9 cellular contexts compared by ENCODE assay signal in genomic region chr7:16660702-16661464, GRCh38. TPM values are rescaled to one million over a fixed set of nuclear protein-coding genes. Genes with fewer than 3 reads are reported as not detected.
DNase-seq lines count a peak whose midpoint lies in the region; ATAC-seq and TF ChIP-seq lines count a peak whose summit lies in the region.
"Had no signal": no experiment of that assay in that cellular context is flagged by ENCODE, and none has a peak within 500 bp of the region (broad histone marks: within the 10 kb centered on the region; RNA-seq: fewer than 3 reads in every experiment).

No MANE protein-coding gene starts in this region.

- no peaks in the 10 kb centered on the region for H4K20me1 ChIP-seq in hepatocyte (ENCODE audit: insufficient read depth, poor library complexity, severe bottlenecking)

- H3K4me3 ChIP-seq in AG04450 (ENCODE audit: low read depth, low read length) (no peak overlapping the region), HEK293 (ENCODE audit: low read depth, low read length) (no peak overlapping the region), hepatocyte (no peak overlapping the region), mesendoderm (ENCODE audit: low read length) (no peak overlapping the region)
- H3K4me3 ChIP-seq: MG63 had no signal

- DNase-seq in AG04450 (ENCODE audit: low read depth, low spot score) (peak; percentile 36), SW 1271 (lab: John Stamatoyannopoulos, UW) (peak; percentile 22 to 87), hepatocyte (ENCODE audit: low spot score) (peak; percentile 57), mesendoderm (no peak), NCI-H2107 treated with DMSO at 0.1 percent for 48 hours (lab: John Stamatoyannopoulos, UW; ENCODE audit: unreplicated experiment) (no peak)
- DNase-seq: MG63 had no signal

- H3K9me2 ChIP-seq in hepatocyte (replicated peaks; ENCODE audit: insufficient read depth), result no peaks in the 10 kb centered on the region

- no peak overlapping the region for H4K5ac ChIP-seq in mesendoderm (ENCODE audit: low read length)

- peaks cover 2% of the 10 kb centered on the region for H3K79me1 ChIP-seq in mesendoderm (ENCODE audit: low read length)

- H3K36me3 ChIP-seq in HEK293 (ENCODE audit: control insufficient read depth in 2 of 2, insufficient read depth in 1 of 2, low read length in 2 of 2), result no peaks in the 10 kb centered on the region
- no peaks in the 10 kb centered on the region for H3K36me3 ChIP-seq in hepatocyte (replicated peaks; ENCODE audit: insufficient read depth, low read depth)
- no peaks in the 10 kb centered on the region for H3K36me3 ChIP-seq in mesendoderm (ENCODE audit: control insufficient read depth, insufficient read depth, low read length)

- ATAC-seq in HG02610 (IDR thresholded peaks at IDR 0.05; ENCODE audit: unreplicated experiment) (no peak), HG03025 (IDR thresholded peaks at IDR 0.05; ENCODE audit: low FRiP score, unreplicated experiment) (no peak)

- CTCF ChIA-PET in AG04450 (lab: Charles Lee), result no interaction called here
- CTCF ChIA-PET in HEK293 (lab: Yijun Ruan, JAX), result interaction anchor here (0.5 to 0.6 kb wide), 2 partner anchors 22 to 313 kb away, joined by 3 to 5 read pairs; no protein-coding TSS in a partner anchor

- H4K8ac ChIP-seq in mesendoderm (ENCODE audit: low read depth, low read length), result no peak overlapping the region

- H2AFZ ChIP-seq in hepatocyte, result no peak overlapping the region

- H3K4ac ChIP-seq in mesendoderm (ENCODE audit: low read depth, low read length), result no peak overlapping the region

- no peak overlapping the region for H3K23ac ChIP-seq in mesendoderm (ENCODE audit: low read length)

- no peak overlapping the region for H3K9ac ChIP-seq in mesendoderm (ENCODE audit: low read length)

- peak overlapping the region; percentile 58 for H3K4me2 ChIP-seq in hepatocyte
- no peak overlapping the region for H3K4me2 ChIP-seq in mesendoderm (ENCODE audit: low read length)

- no peak overlapping the region for H3K18ac ChIP-seq in mesendoderm (ENCODE audit: low read length)

- H2BK15ac ChIP-seq in mesendoderm (replicated peaks; ENCODE audit: low read depth), result no peak overlapping the region

- WGBS in hepatocyte (ENCODE audit: low lambda C conversion rate, missing lambda C conversion rate), result 72% methylated on average over 5 of the region's 5 CpGs
- WGBS in mesendoderm (ENCODE audit: extremely low coverage, insufficient coverage, low lambda C conversion rate), result no CpG with 5 or more reads among the region's 5 CpGs

- H2BK5ac ChIP-seq in mesendoderm (ENCODE audit: low read length), result no peak overlapping the region

- H3K9me3 ChIP-seq in AG04450 (ENCODE audit: control insufficient read depth, insufficient read depth, low read length) (no peaks in the 10 kb centered on the region), HEK293 (ENCODE audit: control insufficient read depth, insufficient read depth, low read depth, low read length) (no peaks in the 10 kb centered on the region), hepatocyte (ENCODE audit: low read depth) (no peaks in the 10 kb centered on the region)
- H3K9me3 ChIP-seq: MG63 had no signal

- POLR2A ChIA-PET in AG04450 (lab: Yijun Ruan, JAX), result no interaction called here
- POLR2A ChIA-PET in HEK293 (lab: Yijun Ruan, JAX), result no interaction called here

- H3K4me1 ChIP-seq in HEK293 (ENCODE audit: control insufficient read depth, insufficient read depth, low read length) (peaks cover 7% of the 10 kb centered on the region), hepatocyte (ENCODE audit: insufficient read depth) (peaks cover 32% of the 10 kb centered on the region), mesendoderm (ENCODE audit: control insufficient read depth, low read depth, low read length) (peaks cover 6% of the 10 kb centered on the region)

- no peaks in the 10 kb centered on the region for H3K27me3 ChIP-seq in AG04450 (ENCODE audit: control insufficient read depth, insufficient read depth, low read length)
- no peaks in the 10 kb centered on the region for H3K27me3 ChIP-seq in hepatocyte
- no peaks in the 10 kb centered on the region for H3K27me3 ChIP-seq in mesendoderm (ENCODE audit: insufficient read depth, low read length, poor library complexity)
- H3K27me3 ChIP-seq: MG63 had no signal

- no peak overlapping the region for H2BK120ac ChIP-seq in mesendoderm (ENCODE audit: low read depth, low read length)

- no peak for TF ChIP-seq CTCF in AG04450 (IDR thresholded peaks at IDR 0.05; ENCODE audit: low read depth, low read length)
- no peak for TF ChIP-seq CTCF in HEK293 (tag by site-specific recombination; IDR thresholded peaks at IDR 0.05)
- no peak for TF ChIP-seq CTCF in hepatocyte (IDR thresholded peaks at IDR 0.05; ENCODE audit: poor library complexity)

- no peak overlapping the region for H2AK5ac ChIP-seq in mesendoderm (ENCODE audit: low read length)

- no peak overlapping the region for H3K27ac ChIP-seq in AG04450 (ENCODE audit: low read depth, low read length)
- no peak overlapping the region for H3K27ac ChIP-seq in HEK293 (ENCODE audit: extremely low read depth, low read depth, low read length)
- peak overlapping the region; percentile 81 for H3K27ac ChIP-seq in hepatocyte
- H3K27ac ChIP-seq in mesendoderm (ENCODE audit: low read depth, low read length), result no peak overlapping the region

- no peak overlapping the region for H3K56ac ChIP-seq in mesendoderm (ENCODE audit: low read length)

- H3K79me2 ChIP-seq in hepatocyte (peaks cover 99% of the 10 kb centered on the region), mesendoderm (ENCODE audit: control insufficient read depth, insufficient read depth, low read length) (peaks cover 28% of the 10 kb centered on the region)

TF ChIP-seq in HEK293, 187 proteins besides CTCF, POLR2A, EP300 and RAD21 (continues in another document):
- TF ChIP-seq ZNF416 (tag by site-specific recombination; IDR thresholded peaks at IDR 0.05) (no peak), PRDM6 (tag by site-specific recombination; IDR thresholded peaks at IDR 0.05) (peak; percentile 46; the same call in 1 of the 2 replicates), PRDM1 (tag by site-specific recombination; IDR thresholded peaks at IDR 0.05) (peak; percentile 63), ZNF133 (tag by site-specific recombination; IDR thresholded peaks at IDR 0.05) (no peak), ZNF561 (tag by site-specific recombination; IDR thresholded peaks at IDR 0.05; ENCODE audit: borderline replicate concordance) (no peak), ZBTB17 (tag by site-specific recombination; IDR thresholded peaks at IDR 0.05) (peak; percentile 67), ZNF558 (tag by site-specific recombination; IDR thresholded peaks at IDR 0.05) (no peak), GLI4 (tag by site-specific recombination; IDR thresholded peaks at IDR 0.05) (no peak), ZFP3 (tag by site-specific recombination; IDR thresholded peaks at IDR 0.05; ENCODE audit: low read depth) (peak; percentile 46; the same call in 1 of the 2 replicates), ZSCAN4 (tag by site-specific recombination; IDR thresholded peaks at IDR 0.05) (no peak), ZNF544 (tag by site-specific recombination; IDR thresholded peaks at IDR 0.05) (no peak), SP7 (tag by site-specific recombination; IDR thresholded peaks at IDR 0.05) (peak; percentile 75), ZNF768 (tag by site-specific recombination; IDR thresholded peaks at IDR 0.05) (no peak), ZNF521 (tag by site-specific recombination; IDR thresholded peaks at IDR 0.05) (no peak), ZNF155 (tag by site-specific recombination; IDR thresholded peaks at IDR 0.05) (no peak), ZNF449 (tag by site-specific recombination; IDR thresholded peaks at IDR 0.05) (no peak)

RNA-seq across cellular contexts. Expression of gene BZW2, which starts 14.9 kb away (rescaled TPM):
- polyA plus RNA-seq in AG04450 (2011; rRNA removed) (84.4 and 87.6 TPM in 2 replicates), hepatocyte (60.5 and 72.1 TPM in 2 replicates)
- polyA minus RNA-seq in AG04450 (2011; rRNA and poly(A)+ RNA removed), result 41.1 and 66.1 TPM in 2 replicates
- total RNA-seq in hepatocyte, result 96.7 and 97.7 TPM in 2 replicates
- polyA plus RNA-seq in mesendoderm (2013, experiment 1 of 2), result 92.1 TPM
- polyA plus RNA-seq in mesendoderm (2013, experiment 2 of 2), result 94.1 TPM

RNA-seq across cellular contexts. Expression of gene ANKMY2, which starts 15.3 kb away (rescaled TPM):
- polyA plus RNA-seq in AG04450 (2011; rRNA removed), result 25.0 and 31.8 TPM in 2 replicates
- 16.8 and 23.7 TPM in 2 replicates for polyA minus RNA-seq in AG04450 (2011; rRNA and poly(A)+ RNA removed)
- total RNA-seq in hepatocyte, result 42.5 and 48.0 TPM in 2 replicates
- 30.7 and 31.5 TPM in 2 replicates for polyA plus RNA-seq in hepatocyte
- 6.3 TPM for polyA plus RNA-seq in mesendoderm (2013, experiment 1 of 2)
- 6.5 TPM for polyA plus RNA-seq in mesendoderm (2013, experiment 2 of 2)

Comparison
In these comparisons a context has a peak if more than half of its experiments do, and no peak if none do; other contexts are left out.
1. DNase-seq: peak in AG04450 (single experiment), SW 1271 (2 of 2) and hepatocyte (single experiment); none in mesendoderm (single experiment) and NCI-H2107 treated with DMSO at 0.1 percent for 48 hours (single experiment).